Comparison of ENCODE assay signal across 31 cellular contexts in the genomic region with DNA sequence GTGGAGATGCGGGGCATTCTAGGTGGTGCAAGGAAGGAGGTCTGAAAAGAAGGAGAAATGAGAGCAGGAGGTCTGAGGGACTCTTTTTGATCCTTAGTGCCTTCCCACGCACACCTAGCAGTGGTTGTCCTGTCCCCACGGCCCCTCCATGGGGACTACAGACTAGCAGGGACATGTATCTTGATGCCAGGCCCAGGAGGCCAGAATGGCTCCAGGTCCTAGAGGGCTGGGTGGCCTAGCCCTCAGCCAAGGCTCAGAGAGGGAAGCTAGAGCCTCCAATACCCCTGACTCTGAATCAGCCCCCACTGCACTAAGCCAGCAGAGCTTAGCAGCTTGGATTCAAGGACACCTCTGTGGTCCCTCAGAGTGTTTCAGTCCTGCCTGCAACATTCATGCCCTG. TPM values are rescaled to one million over a fixed set of nuclear protein-coding genes. Genes with fewer than 3 reads are reported as not detected.
"Had no signal": no experiment of that assay in that cellular context is flagged by ENCODE, and none has a peak within 500 bp of the region (broad histone marks: within the 10 kb centered on the region; RNA-seq: fewer than 3 reads in every experiment).

No MANE protein-coding gene starts in this region.

- H3K9me3 ChIP-seq: adrenal gland, ascending aorta, colonic mucosa, gastrocnemius medialis, pancreas, prostate gland, sigmoid colon, stomach, thyroid gland, upper lobe of right lung had no signal

- H3K4me1 ChIP-seq: ascending aorta, pancreas, prostate gland, sigmoid colon, stomach, thyroid gland, upper lobe of right lung had no signal

- H3K27ac ChIP-seq: adrenal gland, ascending aorta, cardiac muscle cell, colonic mucosa, dorsolateral prefrontal cortex, gastrocnemius medialis, pancreas, prostate gland, sigmoid colon, stomach, thyroid gland, upper lobe of right lung had no signal

- DNase-seq: activated CD4-positive, alpha-beta memory T cell treated with anti-CD3 and anti-CD28 coated beads for 36 hours; activated CD4-positive, alpha-beta T cell treated with anti-CD3 and anti-CD28 coated beads, Interleukin-2, amount 10 ng/mL, durations not matched to agents 24 days and 14 days; activated CD4-positive, CD25-positive, alpha-beta regulatory T cell treated with anti-CD3 and anti-CD28 coated beads, Interleukin-2, amount 50 U/mL, for 72 hours; activated naive CD4-positive, alpha-beta T cell treated with anti-CD3 and anti-CD28 coated beads for 36 hours; activated naive CD8-positive, alpha-beta T cell treated with anti-CD3 and anti-CD28 coated beads for 36 hours; activated T-cell treated with anti-CD3 and anti-CD28 coated beads, Interleukin-2, amount 50 U/mL, for 48 hours; cerebellar nuclear complex; colonic mucosa; dorsolateral prefrontal cortex; effector memory CD8-positive, alpha-beta T cell; erythroblast; gastrocnemius medialis; glutamatergic neuron; left colon; midbrain; naive thymus-derived CD4-positive, alpha-beta T cell; pancreas; retina; sigmoid colon; small intestine; stimulated activated CD4-positive, alpha-beta T cell treated with anti-CD3 and anti-CD28 coated beads, Interleukin-1b, Interleukin-23, amount 100 ng/mL, for 48 hours; stimulated activated naive B cell treated with anti-CD40 and anti-IgM and Interleukin-4, amounts not matched to agents 10 μg/mL and 1 μg/mL and 100 μg/mL, for 72 hours; stomach; T-helper 1 cell; thyroid gland; upper lobe of right lung had no signal

- H3K27me3 ChIP-seq: adrenal gland, ascending aorta, cardiac muscle cell, colonic mucosa, dorsolateral prefrontal cortex, gastrocnemius medialis, pancreas, sigmoid colon, stomach, thyroid gland, upper lobe of right lung had no signal

- H3K4me3 ChIP-seq: adrenal gland, ascending aorta, cardiac muscle cell, colonic mucosa, dorsolateral prefrontal cortex, gastrocnemius medialis, pancreas, prostate gland, sigmoid colon, stomach, thyroid gland, upper lobe of right lung had no signal

- ATAC-seq: effector memory CD8-positive, alpha-beta T cell; gastrocnemius medialis; naive thymus-derived CD4-positive, alpha-beta T cell; pancreas; stimulated activated naive B cell treated with anti-CD40 and anti-IgM and Interleukin-4, amounts not matched to agents 10 μg/mL and 1 μg/mL and 100 μg/mL, for 72 hours; upper lobe of right lung had no signal

- H3K36me3 ChIP-seq: adrenal gland, ascending aorta, cardiac muscle cell, colonic mucosa, gastrocnemius medialis, pancreas, prostate gland, sigmoid colon, stomach, thyroid gland, upper lobe of right lung had no signal

RNA-seq across cellular contexts. Expression of gene NNAT, which starts 23.3 kb away (rescaled TPM):
- total RNA-seq: activated T-helper 2 cell treated with anti-CD3 and anti-CD28 coated beads, Interferon-gamma antibody, Interleukin-2, Interleukin-4, amounts not matched to agents 10 μg/mL and 5 μg/mL and 100 μg/mL, durations not matched to agents 14 hours and 24 hours and 36 hours; ascending aorta; naive thymus-derived CD4-positive, alpha-beta T cell had no signal
- polyA plus RNA-seq: naive thymus-derived CD4-positive, alpha-beta T cell had no signal
